In genomic region chr11:35763772-35764171, GRCh38 we compare ENCODE assay signal across 18 cellular contexts.
DNase-seq lines count a peak whose midpoint lies in the region; ATAC-seq and TF ChIP-seq lines count a peak whose summit lies in the region.
"Had no signal": no experiment of that assay in that cellular context is flagged by ENCODE, and none has a peak within 500 bp of the region (broad histone marks: within the 10 kb centered on the region; RNA-seq: fewer than 3 reads in every experiment).

No MANE protein-coding gene starts in this region.

- ATAC-seq in SK-N-SH treated with all-trans-retinoic acid at 6 μM for 48 hours: no peak
- no peak for ATAC-seq in CD8-positive, alpha-beta T cell

- H3K36me3 Mint-ChIP-seq in CD8-positive, alpha-beta T cell: peaks cover 41% of the 10 kb centered on the region
- H3K36me3 Mint-ChIP-seq in nephron progenitor cell (ENCODE audit: low read depth): peaks cover 34% of the 10 kb centered on the region

- H3K4me2 ChIP-seq in SK-N-SH: no peak overlapping the region
- H3K4me2 ChIP-seq: BLaER1 had no signal

- no peak overlapping the region for H2AFZ ChIP-seq in SK-N-SH (ENCODE audit: low read depth)

- intact Hi-C loops in CD8-positive, alpha-beta T cell (cut with DNase I, micrococcal nuclease): no loop called here

- H3K4me3 ChIP-seq in SK-N-SH (ENCODE audit: low read depth in 2 of 2, low read length in 1 of 2) (no peak overlapping the region), fibroblast of villous mesenchyme (ENCODE audit: low read depth, low read length) (no peak overlapping the region)
- no peak overlapping the region for H3K4me3 ChIP-seq in CD8-positive, alpha-beta T cell (ENCODE audit: low read depth, low read length)
- H3K4me3 ChIP-seq: BLaER1, HAP-1 had no signal

- peak overlapping the region; percentile 9 for H3K27ac Mint-ChIP-seq in CD8-positive, alpha-beta T cell
- H3K27ac Mint-ChIP-seq in nephron progenitor cell: peak overlapping the region; percentile 63
- H3K27ac Mint-ChIP-seq: B cell; CD4-positive, CD25-positive, alpha-beta regulatory T cell; HFFc6 had no signal

- H3K4me3 Mint-ChIP-seq in CD8-positive, alpha-beta T cell: no peak overlapping the region
- H3K4me3 Mint-ChIP-seq in nephron progenitor cell: no peak overlapping the region
- H3K4me3 Mint-ChIP-seq: B cell; CD4-positive, CD25-positive, alpha-beta regulatory T cell; HFFc6 had no signal

- no peaks in the 10 kb centered on the region for H3F3A ChIP-seq in SK-N-SH (replicated peaks; ENCODE audit: insufficient read depth)

- H3K27me3 Mint-ChIP-seq in CD8-positive, alpha-beta T cell (ENCODE audit: low read depth): no peaks in the 10 kb centered on the region
- H3K27me3 Mint-ChIP-seq in nephron progenitor cell (ENCODE audit: low read depth, poor library complexity): no peaks in the 10 kb centered on the region
- H3K27me3 Mint-ChIP-seq: B cell; CD4-positive, CD25-positive, alpha-beta regulatory T cell; CD8-positive, alpha-beta memory T cell had no signal

- H3K4me1 ChIP-seq in SK-N-SH (ENCODE audit: control insufficient read depth in 1 of 2, insufficient read depth in 2 of 2, low read depth in 1 of 2, low read length in 1 of 2): peaks cover 2 to 5% of the 10 kb centered on the region in 2 experiments; a peak in 1 of 4 replicates
- peaks cover 12% of the 10 kb centered on the region for H3K4me1 ChIP-seq in CD8-positive, alpha-beta T cell (ENCODE audit: insufficient read depth, low read length)
- H3K4me1 ChIP-seq: HAP-1 had no signal

- no peak overlapping the region for H3K9ac ChIP-seq in SK-N-SH
- H3K9ac ChIP-seq: BLaER1 had no signal

- WGBS in SK-N-SH (ENCODE audit: low lambda C conversion rate): 73% methylated on average over 3 of the region's 3 CpGs

- no peaks in the 10 kb centered on the region for H3K9me3 ChIP-seq in SK-N-SH
- H3K9me3 ChIP-seq in CD8-positive, alpha-beta T cell (ENCODE audit: low read length): no peaks in the 10 kb centered on the region
- H3K9me3 ChIP-seq: BLaER1, HAP-1 had no signal

- TF ChIP-seq EP300 in SK-N-SH (IDR thresholded peaks at IDR 0.05; ENCODE audit: borderline replicate concordance in 1 of 2, low read depth in 1 of 2, low read length in 1 of 2): no peak

- TF ChIP-seq CTCF in SK-N-SH (IDR thresholded peaks at IDR 0.05) (no peak), fibroblast of villous mesenchyme (IDR thresholded peaks at IDR 0.05; ENCODE audit: insufficient read depth, low read depth, low read length) (no peak), nephron progenitor cell (IDR thresholded peaks at IDR 0.05) (no peak)
- no peak for TF ChIP-seq CTCF in CD8-positive, alpha-beta T cell (IDR thresholded peaks at IDR 0.05)

- no peak for TF ChIP-seq RAD21 in SK-N-SH (IDR thresholded peaks at IDR 0.05; ENCODE audit: low read length)

- no peaks in the 10 kb centered on the region for H3K27me3 ChIP-seq in SK-N-SH (ENCODE audit: insufficient read depth)
- no peaks in the 10 kb centered on the region for H3K27me3 ChIP-seq in CD8-positive, alpha-beta T cell (ENCODE audit: insufficient read depth, low read length)
- H3K27me3 ChIP-seq: BLaER1 had no signal

- H3K36me3 ChIP-seq in SK-N-SH (replicated peaks in 1 of 2; ENCODE audit: control insufficient read depth in 1 of 2, insufficient read depth in 2 of 2, low read length in 1 of 2): no peaks in the 10 kb centered on the region
- H3K36me3 ChIP-seq in CD8-positive, alpha-beta T cell (ENCODE audit: insufficient read depth, low read length): no peaks in the 10 kb centered on the region
- H3K36me3 ChIP-seq: HAP-1 had no signal

- DNase-seq in SK-N-SH (no peak), fibroblast of villous mesenchyme (ENCODE audit: low read depth) (peak; percentile 36), nephron progenitor cell (no peak), NCI-H2227 treated with DMSO at 0.1 percent for 48 hours (lab: John Stamatoyannopoulos, UW) (no peak)
- no peak for DNase-seq in CD8-positive, alpha-beta T cell
- DNase-seq in activated effector memory CD4-positive, alpha-beta T cell treated with Interleukin-2 at 50 U/mL for 16 hours: no peak
- DNase-seq: CD4-positive, CD25-positive, alpha-beta regulatory T cell; CD8-positive, alpha-beta memory T cell; DMS 273 treated with DMSO at 0.1 percent for 48 hours; DMS79; GOT3; HFFc6 had no signal

- H4K20me1 ChIP-seq in SK-N-SH (ENCODE audit: insufficient read depth): no peaks in the 10 kb centered on the region; the same call in 1 of the 2 replicates

- POLR2A ChIA-PET in SK-N-SH (lab: Yijun Ruan, JAX): no interaction called here
- POLR2A ChIA-PET in CD8-positive, alpha-beta T cell (lab: Charles Lee): no interaction called here

- H3K79me2 ChIP-seq in SK-N-SH (ENCODE audit: insufficient read depth): peaks cover 14% of the 10 kb centered on the region; the same call in 1 of the 2 replicates

- CTCF ChIA-PET in SK-N-SH (lab: Yijun Ruan, JAX): no interaction called here
- CTCF ChIA-PET in CD8-positive, alpha-beta T cell (lab: Charles Lee): no interaction called here

- no peaks in the 10 kb centered on the region for H3K9me2 ChIP-seq in SK-N-SH

- H3K9me3 Mint-ChIP-seq in CD8-positive, alpha-beta T cell: no peaks in the 10 kb centered on the region
- H3K9me3 Mint-ChIP-seq in nephron progenitor cell: peaks cover 7% of the 10 kb centered on the region
- H3K9me3 Mint-ChIP-seq: HFFc6 had no signal

- H3K27ac ChIP-seq in SK-N-SH (ENCODE audit: low read depth in 2 of 2, low read length in 1 of 2): no peak overlapping the region
- H3K27ac ChIP-seq in CD8-positive, alpha-beta T cell (ENCODE audit: low read depth, low read length): no peak overlapping the region
- H3K27ac ChIP-seq: 22Rv1, BLaER1, C4-2B had no signal

- H3K4me1 Mint-ChIP-seq in CD8-positive, alpha-beta T cell (ENCODE audit: low read depth): peaks cover 59% of the 10 kb centered on the region
- peaks cover 14% of the 10 kb centered on the region for H3K4me1 Mint-ChIP-seq in nephron progenitor cell

TF ChIP-seq in SK-N-SH, 30 proteins besides CTCF, POLR2A, EP300 and RAD21 (continues in another document):
- no peak for TF ChIP-seq EZH2phosphoT487 (IDR thresholded peaks at IDR 0.05; ENCODE audit: borderline replicate concordance, low read depth)
- TF ChIP-seq GATA2 (CRISPR knock-in tag; IDR thresholded peaks at IDR 0.05): 0 out of 2 replicates have a peak, but pooled peaks have one; percentile 9
- TF ChIP-seq USF1 (IDR thresholded peaks at IDR 0.05; ENCODE audit: borderline replicate concordance, low read depth): no peak
- TF ChIP-seq TCF12 (IDR thresholded peaks at IDR 0.05): peak; percentile 29; the same call in 1 of the 2 replicates
- TF ChIP-seq JUND (IDR thresholded peaks at IDR 0.05): no peak
- no peak for TF ChIP-seq SIN3A (IDR thresholded peaks at IDR 0.05; ENCODE audit: borderline replicate concordance, low read depth, low read length)
- TF ChIP-seq ZBTB33 (IDR thresholded peaks at IDR 0.05; ENCODE audit: borderline replicate concordance, low read depth): no peak

TF ChIP-seq in SK-N-SH treated with all-trans-retinoic acid at 6 μM for 48 hours, 23 proteins besides CTCF, POLR2A, EP300 and RAD21:
- TF ChIP-seq ZC3H10 (CRISPR knock-in tag; IDR thresholded peaks at IDR 0.05): no peak
- TF ChIP-seq TCF4 (CRISPR knock-in tag; IDR thresholded peaks at IDR 0.05; ENCODE audit: borderline replicate concordance): no peak
- no peak for TF ChIP-seq CREB5 (CRISPR knock-in tag; IDR thresholded peaks at IDR 0.05; ENCODE audit: low read depth)
- TF ChIP-seq ZFP3 (CRISPR knock-in tag; IDR thresholded peaks at IDR 0.05): no peak
- no peak for TF ChIP-seq ARNTL (CRISPR knock-in tag; IDR thresholded peaks at IDR 0.05; ENCODE audit: borderline replicate concordance, low read depth)
- TF ChIP-seq, protein P1, sequence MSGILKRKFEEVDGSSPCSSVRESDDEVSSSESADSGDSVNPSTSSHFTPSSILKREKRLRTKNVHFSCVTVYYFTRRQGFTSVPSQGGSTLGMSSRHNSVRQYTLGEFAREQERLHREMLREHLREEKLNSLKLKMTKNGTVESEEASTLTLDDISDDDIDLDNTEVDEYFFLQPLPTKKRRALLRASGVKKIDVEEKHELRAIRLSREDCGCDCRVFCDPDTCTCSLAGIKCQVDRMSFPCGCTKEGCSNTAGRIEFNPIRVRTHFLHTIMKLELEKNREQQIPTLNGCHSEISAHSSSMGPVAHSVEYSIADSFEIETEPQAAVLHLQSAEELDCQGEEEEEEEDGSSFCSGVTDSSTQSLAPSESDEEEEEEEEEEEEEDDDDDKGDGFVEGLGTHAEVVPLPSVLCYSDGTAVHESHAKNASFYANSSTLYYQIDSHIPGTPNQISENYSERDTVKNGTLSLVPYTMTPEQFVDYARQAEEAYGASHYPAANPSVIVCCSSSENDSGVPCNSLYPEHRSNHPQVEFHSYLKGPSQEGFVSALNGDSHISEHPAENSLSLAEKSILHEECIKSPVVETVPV (CRISPR knock-in tag; IDR thresholded peaks at IDR 0.05): no peak
- no peak for TF ChIP-seq ZNF8 (CRISPR knock-in tag; IDR thresholded peaks at IDR 0.05)
- TF ChIP-seq SNAI2 (CRISPR knock-in tag; IDR thresholded peaks at IDR 0.05): no peak
- TF ChIP-seq BACH2 (CRISPR knock-in tag; IDR thresholded peaks at IDR 0.05; ENCODE audit: borderline replicate concordance): no peak
- TF ChIP-seq TOX (CRISPR knock-in tag; IDR thresholded peaks at IDR 0.05; ENCODE audit: borderline replicate concordance): no peak
- TF ChIP-seq RARB (CRISPR knock-in tag; IDR thresholded peaks at IDR 0.05): no peak
- TF ChIP-seq PPARA (CRISPR knock-in tag; IDR thresholded peaks at IDR 0.05; ENCODE audit: borderline replicate concordance): no peak
- no peak for TF ChIP-seq ZNF70 (CRISPR knock-in tag; IDR thresholded peaks at IDR 0.05)
- no peak for TF ChIP-seq ZNF565 (CRISPR knock-in tag; conservative IDR thresholded peaks at IDR 0.05; ENCODE audit: low read depth)
- TF ChIP-seq ISL1 (CRISPR knock-in tag; IDR thresholded peaks at IDR 0.05): no peak
- TF ChIP-seq CSDC2 (CRISPR knock-in tag; IDR thresholded peaks at IDR 0.05): no peak
- no peak for TF ChIP-seq GLIS3 (CRISPR knock-in tag; IDR thresholded peaks at IDR 0.05)
- TF ChIP-seq OSR1 (CRISPR knock-in tag; IDR thresholded peaks at IDR 0.05): no peak
TF ChIP-seq in SK-N-SH treated with all-trans-retinoic acid at 6 μM for 48 hours: peak in this region for 0.
